Comparison of ENCODE assay signal across 18 cellular contexts in the genomic region with DNA sequence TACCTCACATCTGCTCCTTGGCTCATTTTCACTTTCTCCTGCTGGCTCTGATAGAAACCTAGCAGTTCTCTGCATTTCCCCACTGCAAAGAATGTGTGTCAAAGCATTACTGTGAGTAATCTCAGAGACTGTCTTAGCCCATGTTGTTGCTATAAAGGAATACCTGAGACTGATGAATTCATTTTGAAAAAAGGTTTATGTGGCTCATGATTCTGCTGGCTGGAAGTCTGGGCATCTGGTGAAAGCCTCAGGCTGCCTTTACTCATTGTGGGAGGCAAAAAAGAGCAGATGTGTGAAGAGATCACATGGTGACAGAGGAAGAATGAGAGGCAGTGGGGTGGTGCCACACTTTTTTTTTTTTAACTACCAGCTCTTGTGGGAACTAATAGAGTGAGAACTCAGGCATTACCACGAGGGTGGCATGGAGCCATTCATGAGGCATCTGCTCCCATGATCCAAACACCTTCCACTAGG.
DNase-seq lines count a peak whose midpoint lies in the region; ATAC-seq lines count a peak whose summit lies in the region.
"Had no signal": no experiment of that assay in that cellular context is flagged by ENCODE, and none has a peak within 500 bp of the region (broad histone marks: within the 10 kb centered on the region; RNA-seq: fewer than 3 reads in every experiment).

No MANE protein-coding gene starts in this region.

- ATAC-seq in GM18868 (IDR thresholded peaks at IDR 0.05; ENCODE audit: unreplicated experiment) (peak; percentile 80), left colon (no peak)
- ATAC-seq: activated T-cell treated with anti-CD3 and anti-CD28 coated beads, Interleukin-2, amount 50 U/mL, for 4 hours; gastroesophageal sphincter; left ventricle myocardium superior; T-cell had no signal

- intact Hi-C loops in left colon (cut with DNase I, micrococcal nuclease): no loop called here

- DNase-seq in HCEC 1CT: peak; percentile 39
- DNase-seq in M059J (ENCODE audit: low read depth): peak; percentile 78
- peak; percentile 30 for DNase-seq in inferior parietal cortex (ENCODE audit: extremely low spot score)
- no peak for DNase-seq in DMS79 (lab: John Stamatoyannopoulos, UW)
- DNase-seq in AG20443 (ENCODE audit: low spot score): no peak
- no peak for DNase-seq in left colon
- DNase-seq: activated CD4-positive, alpha-beta memory T cell treated with anti-CD3 and anti-CD28 coated beads, Interleukin-2, amount 10 ng/mL, durations not matched to agents 7 days and 5 days; activated T-cell treated with anti-CD3 and anti-CD28 coated beads, Interleukin-2, amount 50 U/mL, for 4 hours; COR-L47; GF-D8; Karpas-422; left ventricle myocardium superior; nucleus accumbens; sigmoid colon; stimulated activated CD4-positive, alpha-beta T cell treated with anti-CD3 and anti-CD28 coated beads, Interleukin-2, amount 100 ng/mL, for 24 hours; T-cell had no signal

Comparison
In these comparisons a context has a peak if more than half of its experiments do, and no peak if none do; other contexts are left out.
1. DNase-seq: peak in HCEC 1CT (single experiment), M059J (single experiment) and inferior parietal cortex (single experiment); none in DMS79 (single experiment), AG20443 (single experiment) and left colon (0 of 2).